ENCODE assay signal across 16 cellular contexts in the genomic region with DNA sequence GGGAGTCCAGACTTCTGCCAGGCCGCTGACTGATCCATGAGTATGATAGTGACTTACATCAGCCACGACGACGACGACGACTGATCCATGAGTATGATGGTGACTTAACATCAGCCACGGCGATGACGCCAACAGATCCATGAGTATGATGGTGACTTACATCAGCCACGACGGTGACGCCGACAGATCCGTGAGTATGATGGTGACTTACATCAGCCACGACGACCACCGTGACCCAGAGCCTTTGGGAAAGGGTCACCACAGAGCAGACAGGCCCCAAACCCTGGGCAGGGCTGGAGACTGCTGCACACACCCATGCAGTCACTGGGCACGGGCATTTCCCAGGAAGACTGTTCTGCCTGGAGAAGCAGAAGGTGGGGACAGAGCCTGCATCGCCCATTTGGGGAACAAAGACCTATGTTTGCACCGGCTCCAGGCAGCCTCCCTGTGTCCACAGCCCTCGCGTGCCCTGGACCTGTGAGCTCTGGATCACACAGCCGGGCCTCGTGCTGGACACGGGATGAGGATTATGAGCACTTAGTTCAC.
DNase-seq lines count a peak whose midpoint lies in the region; ATAC-seq and TF ChIP-seq lines count a peak whose summit lies in the region.
"Had no signal": no experiment of that assay in that cellular context is flagged by ENCODE, and none has a peak within 500 bp of the region (broad histone marks: within the 10 kb centered on the region; RNA-seq: fewer than 3 reads in every experiment).

No MANE protein-coding gene starts in this region.

- DNase-seq in right atrium auricular region (ENCODE audit: low spot score) (peak; percentile 53), heart left ventricle (no peak), endodermal cell (peak; percentile 30), osteocyte (ENCODE audit: extremely low spot score, unreplicated experiment) (peak; percentile 78), ureter (ENCODE audit: low spot score) (peak; percentile 24), medulla oblongata (ENCODE audit: extremely low spot score) (no peak)
- no peak for DNase-seq in stimulated activated CD4-positive, alpha-beta T cell treated with anti-CD3 and anti-CD28 coated beads, Interleukin-4, amount 100 ng/mL, for 24 hours
- no peak for DNase-seq in activated CD4-positive, alpha-beta T cell treated with anti-CD3 and anti-CD28 coated beads, Interleukin-2, amount 50 U/mL, for 4 hours
- DNase-seq: CD8-positive, alpha-beta memory T cell; DMS79 treated with DMSO at 0.1 percent for 48 hours; NCI-H187; NCI-H526 treated with DMSO at 0.1 percent for 48 hours; NK-92 treated with Interleukin-12 subunit alpha and Interleukin-12 subunit beta, amount 100 ng/mL, for 24 hours had no signal

- TF ChIP-seq POLR2A in heart left ventricle (IDR thresholded peaks at IDR 0.05) = no peak

- H3K4me1 Mint-ChIP-seq in endodermal cell (no peaks in the 10 kb centered on the region), osteocyte (ENCODE audit: unreplicated experiment) (no peaks in the 10 kb centered on the region)
- H3K4me1 Mint-ChIP-seq: CD8-positive, alpha-beta memory T cell had no signal

- H3K27me3 Mint-ChIP-seq in endodermal cell (ENCODE audit: insufficient read depth) (no peaks in the 10 kb centered on the region), osteocyte (ENCODE audit: unreplicated experiment) (no peaks in the 10 kb centered on the region)

- H3K36me3 Mint-ChIP-seq in endodermal cell (ENCODE audit: low read depth) = no peaks in the 10 kb centered on the region
- H3K36me3 Mint-ChIP-seq in osteocyte (ENCODE audit: unreplicated experiment) = no peaks in the 10 kb centered on the region
- H3K36me3 Mint-ChIP-seq: CD8-positive, alpha-beta memory T cell had no signal

- H3K4me3 ChIP-seq in right atrium auricular region = no peak overlapping the region
- no peak overlapping the region for H3K4me3 ChIP-seq in heart left ventricle
- no peak overlapping the region for H3K4me3 ChIP-seq in endodermal cell (ENCODE audit: low read length)
- H3K4me3 ChIP-seq: BLaER1 had no signal

- H3K4me3 Mint-ChIP-seq in endodermal cell (no peak overlapping the region), osteocyte (ENCODE audit: unreplicated experiment) (no peak overlapping the region)
- H3K4me3 Mint-ChIP-seq: CD8-positive, alpha-beta memory T cell had no signal

- H3K36me3 ChIP-seq in right atrium auricular region (no peaks in the 10 kb centered on the region), heart left ventricle (no peaks in the 10 kb centered on the region), endodermal cell (ENCODE audit: control insufficient read depth, insufficient read depth, low read length) (no peaks in the 10 kb centered on the region)
- H3K36me3 ChIP-seq: BLaER1 had no signal

- no peaks in the 10 kb centered on the region for H3K27me3 ChIP-seq in right atrium auricular region
- H3K27me3 ChIP-seq in heart left ventricle = peaks cover 0 to 7% (median 0%) of the 10 kb centered on the region in 9 donors
- H3K27me3 ChIP-seq in endodermal cell (ENCODE audit: control insufficient read depth, insufficient read depth, low read length, poor library complexity, severe bottlenecking) = no peaks in the 10 kb centered on the region
- H3K27me3 ChIP-seq: BLaER1 had no signal

- no peak for ATAC-seq in heart left ventricle
- ATAC-seq: HCT116 had no signal

- 89 to 91% (median 91%) methylated on average over 25 of the region's 25 CpGs for WGBS in heart left ventricle, 4 donors
- 93 to 95% methylated on average over 21 to 25 of the region's 25 CpGs for WGBS in endodermal cell (ENCODE audit: insufficient coverage in 1 of 2, insufficient read length in 1 of 2), 2 experiments

- H3K9me3 ChIP-seq in right atrium auricular region (no peaks in the 10 kb centered on the region), heart left ventricle (no peaks in the 10 kb centered on the region), endodermal cell (ENCODE audit: control insufficient read depth, low read length) (no peaks in the 10 kb centered on the region)
- H3K9me3 ChIP-seq: BLaER1 had no signal

- H3K4me1 ChIP-seq in right atrium auricular region = no peaks in the 10 kb centered on the region
- no peaks in the 10 kb centered on the region for H3K4me1 ChIP-seq in heart left ventricle
- H3K4me1 ChIP-seq in endodermal cell (ENCODE audit: control insufficient read depth, insufficient read depth, low read length) = no peaks in the 10 kb centered on the region
- H3K4me1 ChIP-seq: BLaER1 had no signal

- H3K27ac ChIP-seq in right atrium auricular region (no peak overlapping the region), heart left ventricle (no peak overlapping the region), endodermal cell (ENCODE audit: low read depth, low read length) (no peak overlapping the region)
- H3K27ac ChIP-seq: BLaER1, HL-60 had no signal

- no peak overlapping the region for H3K27ac Mint-ChIP-seq in endodermal cell
- no peak overlapping the region for H3K27ac Mint-ChIP-seq in osteocyte (ENCODE audit: unreplicated experiment)
- H3K27ac Mint-ChIP-seq: CD8-positive, alpha-beta memory T cell had no signal

- H3K9ac ChIP-seq in endodermal cell (ENCODE audit: extremely low read depth, low read length, poor library complexity, severe bottlenecking) = no peak overlapping the region
- H3K9ac ChIP-seq: BLaER1 had no signal

- H3K9me3 Mint-ChIP-seq in endodermal cell = no peaks in the 10 kb centered on the region
- H3K9me3 Mint-ChIP-seq in osteocyte (ENCODE audit: unreplicated experiment) = no peaks in the 10 kb centered on the region
- H3K9me3 Mint-ChIP-seq: CD8-positive, alpha-beta memory T cell had no signal

- intact Hi-C loops in heart left ventricle (cut with DNase I) = no loop called here

- TF ChIP-seq CTCF in right atrium auricular region (IDR thresholded peaks at IDR 0.05) (no peak), heart left ventricle (IDR thresholded peaks at IDR 0.05) (no peak), endodermal cell (conservative IDR thresholded peaks at IDR 0.05) (no peak), osteocyte (IDR thresholded peaks at IDR 0.05) (no peak)

Comparison
In these comparisons a context has a peak if more than half of its experiments do, and no peak if none do; other contexts are left out.
1. DNase-seq: peak in right atrium auricular region (single experiment), endodermal cell (single experiment), osteocyte (single experiment) and ureter (single experiment); none in heart left ventricle (0 of 5), medulla oblongata (single experiment), stimulated activated CD4-positive, alpha-beta T cell treated with anti-CD3 and anti-CD28 coated beads, Interleukin-4, amount 100 ng/mL, for 24 hours (single experiment) and activated CD4-positive, alpha-beta T cell treated with anti-CD3 and anti-CD28 coated beads, Interleukin-2, amount 50 U/mL, for 4 hours (0 of 2).